In the genomic region with DNA sequence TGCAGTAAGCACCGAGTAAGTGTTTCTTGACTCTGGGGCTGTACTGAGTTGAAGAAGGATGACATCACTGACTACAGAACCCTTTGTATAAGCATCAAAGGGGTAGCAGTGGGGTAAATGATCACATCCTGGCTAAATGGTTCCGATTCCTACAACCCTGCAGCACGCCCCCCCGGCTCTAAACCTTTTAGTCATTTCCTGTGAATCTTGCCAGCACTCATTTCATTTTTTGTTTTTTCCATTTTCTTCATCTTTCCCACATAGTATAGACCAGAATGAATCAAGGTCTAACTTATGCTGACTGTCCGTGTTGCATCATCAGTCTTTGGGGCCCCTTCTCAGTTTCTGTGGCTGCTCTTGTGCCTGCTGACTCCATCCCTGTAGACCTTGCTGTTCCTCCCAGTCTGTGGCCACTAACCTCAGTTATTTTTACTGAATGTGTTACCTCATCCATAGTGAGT, we compare ENCODE assay signal across 10 cellular contexts.
A peak's percentile ranks its signal among the peaks of the same experiment; 100 is the strongest.
DNase-seq lines count a peak whose midpoint lies in the region; ATAC-seq, FAIRE-seq and TF ChIP-seq lines count a peak whose summit lies in the region.
"Had no signal": no experiment of that assay in that cellular context is flagged by ENCODE, and none has a peak within 500 bp of the region (broad histone marks: within the 10 kb centered on the region; RNA-seq: fewer than 3 reads in every experiment).

No MANE protein-coding gene starts in this region.

- no peaks in the 10 kb centered on the region for H3K27me3 ChIP-seq in keratinocyte (ENCODE audit: control insufficient read depth, extremely low read depth, insufficient read depth, low read length)

- dilution Hi-C loops in keratinocyte (cut with MboI; ENCODE audit: extremely low pct_ligation_motif_present, low sequenced_read_pairs) = no loop called here

- no peak overlapping the region for H2AFZ ChIP-seq in keratinocyte (ENCODE audit: control insufficient read depth, low read length)

- no peak for TF ChIP-seq CTCF in keratinocyte (optimal IDR thresholded peaks at IDR 0.05 in 1 of 3, IDR thresholded peaks at IDR 0.05 in 1 of 3, conservative IDR thresholded peaks at IDR 0.05 in 1 of 3; ENCODE audit: extremely low read depth in 1 of 3, insufficient read depth in 2 of 3, low read length in 3 of 3)

- peaks cover 21% of the 10 kb centered on the region for H3K4me1 ChIP-seq in keratinocyte (ENCODE audit: control insufficient read depth, extremely low read depth, insufficient read depth, low read length)

- H3K79me2 ChIP-seq in keratinocyte (ENCODE audit: control insufficient read depth, insufficient read depth, low read length) = no peaks in the 10 kb centered on the region

- H4K20me1 ChIP-seq in keratinocyte (ENCODE audit: control insufficient read depth, extremely low read depth, insufficient read depth, low read length) = no peaks in the 10 kb centered on the region

- FAIRE-seq in keratinocyte (lab: Jason Lieb, UNC) = peak; percentile 70
- FAIRE-seq: A204.1 had no signal

- no peak overlapping the region for H3K9ac ChIP-seq in keratinocyte (ENCODE audit: control insufficient read depth, extremely low read depth, insufficient read depth, low read length)

- H3K4me2 ChIP-seq in keratinocyte (ENCODE audit: control insufficient read depth, extremely low read depth, insufficient read depth, low read depth, low read length) = peak overlapping the region; percentile 39

- H3K36me3 ChIP-seq in keratinocyte (ENCODE audit: control insufficient read depth in 2 of 2, extremely low read depth in 1 of 2, insufficient read depth in 2 of 2, low read length in 2 of 2) = peaks cover 0 to 2% of the 10 kb centered on the region in 2 experiments

- H3K9me1 ChIP-seq in keratinocyte (ENCODE audit: control insufficient read depth, extremely low read depth, insufficient read depth, low read length) = no peaks in the 10 kb centered on the region

- no peak for ATAC-seq in HG03432 (IDR thresholded peaks at IDR 0.05; ENCODE audit: unreplicated experiment)
- ATAC-seq in GM21390 (IDR thresholded peaks at IDR 0.05; ENCODE audit: unreplicated experiment) = no peak

- no peaks in the 10 kb centered on the region for H3K9me3 ChIP-seq in keratinocyte (ENCODE audit: control insufficient read depth, low read depth, low read length)
- H3K9me3 ChIP-seq: psoas muscle had no signal

- DNase-seq in NK-92 treated with Interleukin-12 subunit alpha and Interleukin-12 subunit beta, amount 100 ng/mL, for 24 hours (lab: John Stamatoyannopoulos, UW) = peak; percentile 52
- no peak for DNase-seq in NK-92 (lab: John Stamatoyannopoulos, UW; ENCODE audit: unreplicated experiment)
- DNase-seq in activated T-cell treated with anti-CD3 and anti-CD28 coated beads for 24 hours (ENCODE audit: low read depth) = peak; percentile 69
- no peak for DNase-seq in keratinocyte (ENCODE audit: low read depth, low spot score)
- peak; percentile 79 for DNase-seq in stimulated activated naive CD4-positive, alpha-beta T cell treated with Interleukin-2 at 50 U/mL for 16 hours (lab: John Stamatoyannopoulos, UW)
- DNase-seq in OCI-M1 (lab: John Stamatoyannopoulos, UW) = no peak
- DNase-seq: psoas muscle had no signal

- no peak overlapping the region for H3K4me3 ChIP-seq in keratinocyte (ENCODE audit: control insufficient read depth in 2 of 3, extremely low read depth in 1 of 3, insufficient read depth in 2 of 3, low read depth in 1 of 3, low read length in 3 of 3)
- H3K4me3 ChIP-seq: psoas muscle had no signal

- peak overlapping the region; percentile 2 for H3K27ac ChIP-seq in keratinocyte (ENCODE audit: control insufficient read depth, insufficient read depth, low read length)
- H3K27ac ChIP-seq: psoas muscle had no signal

Comparison
In these comparisons a context has a peak if more than half of its experiments do, and no peak if none do; other contexts are left out.
1. DNase-seq: peak in NK-92 treated with Interleukin-12 subunit alpha and Interleukin-12 subunit beta, amount 100 ng/mL, for 24 hours (single experiment), activated T-cell treated with anti-CD3 and anti-CD28 coated beads for 24 hours (single experiment) and stimulated activated naive CD4-positive, alpha-beta T cell treated with Interleukin-2 at 50 U/mL for 16 hours (single experiment); none in NK-92 (single experiment), keratinocyte (single experiment) and OCI-M1 (single experiment).